8 cellular contexts compared by ENCODE assay signal in genomic region chr11:117178210-117179034, GRCh38. TPM values are rescaled to one million over a fixed set of nuclear protein-coding genes. Genes with fewer than 3 reads are reported as not detected.
DNase-seq lines count a peak whose midpoint lies in the region; ATAC-seq and TF ChIP-seq lines count a peak whose summit lies in the region.

TSS of gene SIDT2 (plus strand) at chr11:117178743. CDS start at chr11:117179264, 521 bp downstream.

- DNase-seq in BJ (ENCODE audit: low read depth) (peak; percentile 64), NCI-H69 (lab: John Stamatoyannopoulos, UW) (peak; percentile 97), cortex of kidney (lab: John Stamatoyannopoulos, UW) (peak; percentile 52), left colon (peak; percentile 97 to 98)
- DNase-seq in activated CD4-positive, alpha-beta T cell treated with anti-CD3 and anti-CD28 coated beads, Interleukin-2, amount 10 ng/mL, durations not matched to agents 7 days and 5 days, result peak; percentile 93
- peak; percentile 89 for DNase-seq in stimulated activated CD4-positive, alpha-beta T cell treated with anti-CD3 and anti-CD28 coated beads, Interleukin-1b, Interleukin-23, amount 100 ng/mL, for 48 hours

- intact Hi-C loops in left colon (cut with DNase I, micrococcal nuclease), result no loop called here

- peaks cover 2% of the 10 kb centered on the region for H3K36me3 Mint-ChIP-seq in activated CD4-positive, alpha-beta T cell treated with anti-CD3 and anti-CD28 coated beads, Interleukin-2, amount 10 ng/mL, durations not matched to agents 7 days and 5 days (ENCODE audit: low read depth)

- peak within 1 kb of the TSS; percentile 91 for H3K4me3 Mint-ChIP-seq in activated CD4-positive, alpha-beta T cell treated with anti-CD3 and anti-CD28 coated beads, Interleukin-2, amount 10 ng/mL, durations not matched to agents 7 days and 5 days

- no peaks in the 10 kb centered on the region for H3K27me3 Mint-ChIP-seq in activated CD4-positive, alpha-beta T cell treated with anti-CD3 and anti-CD28 coated beads, Interleukin-2, amount 10 ng/mL, durations not matched to agents 7 days and 5 days

- no peaks in the 10 kb centered on the region for H3K9me3 Mint-ChIP-seq in activated CD4-positive, alpha-beta T cell treated with anti-CD3 and anti-CD28 coated beads, Interleukin-2, amount 10 ng/mL, durations not matched to agents 7 days and 5 days

- POLR2A ChIA-PET in BJ (lab: Charles Lee), result interaction anchor here (0.6 to 0.7 kb wide), 2 partner anchors 34 to 53 kb away, joined by 3 read pairs; partner anchors contain the start of genes PAFAH1B2 and PCSK7
- POLR2A ChIA-PET in activated CD4-positive, alpha-beta T cell treated with anti-CD3 and anti-CD28 coated beads, Interleukin-2, amount 10 ng/mL, durations not matched to agents 7 days and 5 days (lab: Charles Lee), result interaction anchor here (0.5 kb wide), 1 partner anchor 33 kb away, joined by 3 read pairs; no protein-coding TSS in a partner anchor

- peaks cover 6% of the 10 kb centered on the region for H3K36me3 ChIP-seq in BJ (ENCODE audit: control insufficient read depth, insufficient read depth, low read length)

- H3K27ac Mint-ChIP-seq in activated CD4-positive, alpha-beta T cell treated with anti-CD3 and anti-CD28 coated beads, Interleukin-2, amount 10 ng/mL, durations not matched to agents 7 days and 5 days, result peak within 1 kb of the TSS; percentile 94

- CTCF ChIA-PET in BJ (lab: Yijun Ruan, JAX), result interaction anchor here (3.6 to 4.1 kb wide), 3 partner anchors 43 to 53 kb away, joined by 19 to 44 read pairs (median 23); partner anchors contain the start of genes PCSK7 and RNF214
- CTCF ChIA-PET in activated CD4-positive, alpha-beta T cell treated with anti-CD3 and anti-CD28 coated beads, Interleukin-2, amount 10 ng/mL, durations not matched to agents 7 days and 5 days (lab: Charles Lee), result interaction anchor here (0.5 to 4.5 kb wide), 10 partner anchors 8 to 342 kb away, joined by 3 to 13 read pairs (median 5); no protein-coding TSS in a partner anchor

- H3K27me3 ChIP-seq in BJ (ENCODE audit: control insufficient read depth, insufficient read depth, low read length), result no peaks in the 10 kb centered on the region

- peaks cover 31% of the 10 kb centered on the region for H3K4me1 Mint-ChIP-seq in activated CD4-positive, alpha-beta T cell treated with anti-CD3 and anti-CD28 coated beads, Interleukin-2, amount 10 ng/mL, durations not matched to agents 7 days and 5 days

- H3K4me3 ChIP-seq in BJ (ENCODE audit: low read depth, low read length), result peak within 1 kb of the TSS; percentile 71

- no peak for TF ChIP-seq CTCF in BJ (IDR thresholded peaks at IDR 0.05; ENCODE audit: insufficient read depth, low read depth, low read length)

- ATAC-seq in GM19324 (IDR thresholded peaks at IDR 0.05; ENCODE audit: low FRiP score, unreplicated experiment), result peak; percentile 90
- ATAC-seq in HG03520 (IDR thresholded peaks at IDR 0.05; ENCODE audit: unreplicated experiment), result peak; percentile 85
- peak; percentile 84 for ATAC-seq in left colon

RNA-seq across cellular contexts. Expression of gene SIDT2, which starts in this region (rescaled TPM):
- 44.4 and 71.3 TPM in 2 replicates for polyA plus RNA-seq in BJ (2011; rRNA removed)
- polyA minus RNA-seq in BJ (2011; rRNA and poly(A)+ RNA removed), result 75.4 and 78.3 TPM in 2 replicates
- total RNA-seq in activated CD4-positive, alpha-beta T cell treated with anti-CD3 and anti-CD28 coated beads, Interleukin-2, amount 10 ng/mL, durations not matched to agents 7 days and 5 days, result 10 to 100 TPM; 28.6 to 30.9 TPM
- 10 to 100 TPM; 70.9 to 79.1 TPM for total RNA-seq in left colon

Comparison
In these comparisons a context has a peak if more than half of its experiments do, and no peak if none do; other contexts are left out.
1. Peak in every context shown above with its lines: DNase-seq, ATAC-seq and H3K4me3 ChIP-seq.